21 cellular contexts compared by ENCODE assay signal in genomic region chr12:87599459-87599858, GRCh38.
"Had no signal": no experiment of that assay in that cellular context is flagged by ENCODE, and none has a peak within 500 bp of the region (broad histone marks: within the 10 kb centered on the region; RNA-seq: fewer than 3 reads in every experiment).

No MANE protein-coding gene starts in this region.

- H3K27ac ChIP-seq: KMS-11, RWPE1 had no signal

- H3K4me2 ChIP-seq: KMS-11 had no signal

- H3K9ac ChIP-seq: KMS-11 had no signal

- H3K27me3 Mint-ChIP-seq: IgD-negative memory B cell had no signal

- DNase-seq: Kasumi-1, MM.1S, NCI-H1092 treated with DMSO at 0.1 percent for 48 hours, NCI-H1436, NCI-H187, NCI-H2029, NCI-H2081 treated with DMSO at 0.1 percent for 48 hours, NCI-H2171, NCI-H226, NCI-H446, NCI-H510A, NCI-H524 treated with DMSO at 0.1 percent for 48 hours, NCI-H69, NCI-H774, PC-3, SHP77 had no signal

- H3K4me3 ChIP-seq: K562 had no signal

- H3K4me1 Mint-ChIP-seq: IgD-negative memory B cell had no signal

- H3K36me3 Mint-ChIP-seq: IgD-negative memory B cell had no signal

- ATAC-seq: K562, Panc1, PC-3 had no signal

- H3K27ac Mint-ChIP-seq: IgD-negative memory B cell had no signal
